Comparison of ENCODE assay signal across 8 cellular contexts in genomic region chr6:35048631-35049083, GRCh38.
DNase-seq lines count a peak whose midpoint lies in the region; ATAC-seq and TF ChIP-seq lines count a peak whose summit lies in the region.

No MANE protein-coding gene starts in this region.

- in situ Hi-C loops in ACHN (cut with HindIII; ENCODE audit: low pct_ligation_motif_present, low pct_unique_long_range_greater_than_20kb, low sequenced_read_pairs), result no loop called here

- no peaks in the 10 kb centered on the region for H3K27me3 ChIP-seq in heart right ventricle

- 56 to 60% methylated on average over 11 of the region's 11 CpGs for WGBS in heart right ventricle, 2 donors

- H3K4me1 Mint-ChIP-seq in activated CD4-positive, alpha-beta memory T cell treated with anti-CD3 and anti-CD28 coated beads, Interleukin-2, amount 10 ng/mL, durations not matched to agents 7 days and 5 days, result peaks cover 4% of the 10 kb centered on the region

- H3K9me3 Mint-ChIP-seq in activated CD4-positive, alpha-beta memory T cell treated with anti-CD3 and anti-CD28 coated beads, Interleukin-2, amount 10 ng/mL, durations not matched to agents 7 days and 5 days, result no peaks in the 10 kb centered on the region

- ATAC-seq in heart right ventricle, result peak in 7 of 8 donors; percentile 16 to 54 (median 36)
- peak; percentile 53 for ATAC-seq in sciatic nerve
- no peak for ATAC-seq in GM21423 (IDR thresholded peaks at IDR 0.05; ENCODE audit: unreplicated experiment)
- ATAC-seq in HG03521 (IDR thresholded peaks at IDR 0.05; ENCODE audit: unreplicated experiment), result no peak

- H3K4me1 ChIP-seq in heart right ventricle, result peaks cover 50 to 100% (median 94%) of the 10 kb centered on the region in 9 donors

- POLR2A ChIA-PET in activated CD4-positive, alpha-beta memory T cell treated with anti-CD3 and anti-CD28 coated beads, Interleukin-2, amount 10 ng/mL, durations not matched to agents 7 days and 5 days (lab: Charles Lee), result no interaction called here

- no peak overlapping the region for H3K27ac Mint-ChIP-seq in activated CD4-positive, alpha-beta memory T cell treated with anti-CD3 and anti-CD28 coated beads, Interleukin-2, amount 10 ng/mL, durations not matched to agents 7 days and 5 days

- peak overlapping the region; percentile 50 to 93 (median 82) for H3K27ac ChIP-seq in heart right ventricle

- peak in 5 of 9 donors; percentile 24 to 48 (median 33) for TF ChIP-seq CTCF in heart right ventricle (IDR thresholded peaks at IDR 0.05)

- no peaks in the 10 kb centered on the region for H3K9me3 ChIP-seq in heart right ventricle

- intact Hi-C loops in heart right ventricle (cut with DNase I) (loop anchor here in 1 of 10 donors (5.0 kb wide), 1 partner anchor 36 kb away; no protein-coding TSS in a partner anchor), sciatic nerve (cut with DNase I) (no loop called here)

- H3K27me3 Mint-ChIP-seq in activated CD4-positive, alpha-beta memory T cell treated with anti-CD3 and anti-CD28 coated beads, Interleukin-2, amount 10 ng/mL, durations not matched to agents 7 days and 5 days, result no peaks in the 10 kb centered on the region

- CTCF ChIA-PET in activated CD4-positive, alpha-beta memory T cell treated with anti-CD3 and anti-CD28 coated beads, Interleukin-2, amount 10 ng/mL, durations not matched to agents 7 days and 5 days (lab: Charles Lee), result interaction anchor here (0.9 to 1.3 kb wide), 4 partner anchors 18 to 91 kb away, joined by 3 to 5 read pairs (median 4); no protein-coding TSS in a partner anchor

- peak overlapping the region in 2 of 10 donors; percentile 6 to 33 for H3K4me3 ChIP-seq in heart right ventricle

- no peaks in the 10 kb centered on the region for H3K36me3 Mint-ChIP-seq in activated CD4-positive, alpha-beta memory T cell treated with anti-CD3 and anti-CD28 coated beads, Interleukin-2, amount 10 ng/mL, durations not matched to agents 7 days and 5 days (ENCODE audit: low read depth)

- no peak overlapping the region for H3K4me3 Mint-ChIP-seq in activated CD4-positive, alpha-beta memory T cell treated with anti-CD3 and anti-CD28 coated beads, Interleukin-2, amount 10 ng/mL, durations not matched to agents 7 days and 5 days

- H3K36me3 ChIP-seq in heart right ventricle, result peaks cover 0 to 22% (median 0%) of the 10 kb centered on the region in 9 donors

- DNase-seq in activated gamma-delta T cell treated with Interleukin-2 at 50 U/mL for 16 hours (peak; percentile 14), activated gamma-delta T cell (lab: John Stamatoyannopoulos, UW) (no peak), heart right ventricle (peak in 1 of 2 donors; percentile 55), sciatic nerve (ENCODE audit: low spot score) (peak; percentile 76), ACHN (no peak)
- DNase-seq in activated CD4-positive, alpha-beta memory T cell treated with anti-CD3 and anti-CD28 coated beads, Interleukin-2, amount 10 ng/mL, durations not matched to agents 7 days and 5 days, result peak; percentile 39

Comparison
In these comparisons a context has a peak if more than half of its experiments do, and no peak if none do; other contexts are left out.
1. DNase-seq: peak in activated gamma-delta T cell treated with Interleukin-2 at 50 U/mL for 16 hours (single experiment), activated CD4-positive, alpha-beta memory T cell treated with anti-CD3 and anti-CD28 coated beads, Interleukin-2, amount 10 ng/mL, durations not matched to agents 7 days and 5 days (single experiment) and sciatic nerve (single experiment); none in activated gamma-delta T cell (single experiment) and ACHN (single experiment).
2. ATAC-seq: peak in heart right ventricle (7 of 8) and sciatic nerve (single experiment); none in GM21423 (single experiment) and HG03521 (single experiment).